29 cellular contexts compared by ENCODE assay signal in the genomic region with DNA sequence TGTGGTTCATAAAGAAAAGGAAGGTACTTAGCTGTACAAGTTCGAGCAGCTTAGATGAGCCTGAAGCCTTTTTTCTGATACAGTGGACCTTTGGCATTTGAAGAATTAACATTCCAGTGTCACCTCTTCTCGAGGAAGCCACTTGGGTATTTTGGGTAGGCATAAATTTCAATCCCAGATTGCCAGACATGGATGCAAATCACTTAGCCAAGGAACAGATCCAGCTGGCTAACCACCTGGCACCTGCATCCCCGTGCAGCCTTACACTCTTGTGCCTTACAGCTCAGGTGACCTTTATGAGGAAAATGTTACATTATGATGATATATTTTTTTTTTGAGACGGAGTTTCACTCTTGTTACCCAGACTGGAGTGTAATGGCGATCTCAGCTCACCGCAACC. TPM values are rescaled to one million over a fixed set of nuclear protein-coding genes. Genes with fewer than 3 reads are reported as not detected.
"Had no signal": no experiment of that assay in that cellular context is flagged by ENCODE, and none has a peak within 500 bp of the region (broad histone marks: within the 10 kb centered on the region; RNA-seq: fewer than 3 reads in every experiment).

No MANE protein-coding gene starts in this region.

- DNase-seq: activated CD4-positive, alpha-beta memory T cell treated with anti-CD3 and anti-CD28 coated beads, Interleukin-2, amount 10 ng/mL, durations not matched to agents 7 days and 5 days; activated CD4-positive, alpha-beta T cell treated with anti-CD3 and anti-CD28 coated beads for 1 hour; activated CD4-positive, alpha-beta T cell treated with anti-CD3 and anti-CD28 coated beads for 36 hours; activated CD4-positive, alpha-beta T cell treated with anti-CD3 and anti-CD28 coated beads for 48 hours; activated CD4-positive, alpha-beta T cell treated with anti-CD3 and anti-CD28 coated beads, Interleukin-2, amount 10 ng/mL, durations not matched to agents 7 days and 5 days; activated CD4-positive, alpha-beta T cell treated with anti-CD3 and anti-CD28 coated beads, Interleukin-2, amount 50 U/mL, for 48 hours; activated CD4-positive, CD25-positive, alpha-beta regulatory T cell; activated CD8-positive, alpha-beta memory T cell treated with anti-CD3 and anti-CD28 coated beads for 24 hours; activated CD8-positive, alpha-beta memory T cell treated with anti-CD3 and anti-CD28 coated beads, Interleukin-2, amount 10 ng/mL, durations not matched to agents 7 days and 5 days; activated CD8-positive, alpha-beta memory T cell treated with anti-CD3 and anti-CD28 coated beads, Interleukin-2, amount 50 U/mL, for 48 hours; activated CD8-positive, alpha-beta T cell treated with anti-CD3 and anti-CD28 coated beads, Interleukin-2, amount 10 ng/mL, durations not matched to agents 7 days and 5 days; activated effector memory CD4-positive, alpha-beta T cell treated with Interleukin-2 at 50 U/mL for 16 hours; activated gamma-delta T cell; activated naive CD4-positive, alpha-beta T cell treated with anti-CD3 and anti-CD28 coated beads, Interleukin-2, amount 10 ng/mL, durations not matched to agents 7 days and 5 days; activated naive CD4-positive, alpha-beta T cell treated with Interleukin-2 at 50 U/mL for 16 hours; activated naive CD8-positive, alpha-beta T cell treated with anti-CD3 and anti-CD28 coated beads, Interleukin-2, amount 10 ng/mL, durations not matched to agents 7 days and 5 days; activated naive CD8-positive, alpha-beta T cell treated with anti-CD3 and anti-CD28 coated beads, Interleukin-2, amount 50 U/mL, for 24 hours; activated T-cell treated with anti-CD3 and anti-CD28 coated beads, Interleukin-2, amount 50 U/mL, for 24 hours; activated T-cell treated with anti-CD3 and anti-CD28 coated beads, Interleukin-2, amount 50 U/mL, for 48 hours; amygdala; anterior cingulate cortex; colonic mucosa; T-helper 2 cell; T-helper 9 cell had no signal

RNA-seq across cellular contexts. Expression of gene ATOH7, which starts 16.0 kb away (rescaled TPM):
- total RNA-seq: activated CD4-positive, alpha-beta memory T cell treated with anti-CD3 and anti-CD28 coated beads, Interleukin-2, amount 10 ng/mL, durations not matched to agents 7 days and 5 days; activated CD4-positive, alpha-beta T cell treated with anti-CD3 and anti-CD28 coated beads for 36 hours; activated CD4-positive, alpha-beta T cell treated with anti-CD3 and anti-CD28 coated beads, Interleukin-2, amount 10 ng/mL, durations not matched to agents 7 days and 5 days; activated CD8-positive, alpha-beta memory T cell treated with anti-CD3 and anti-CD28 coated beads, Interleukin-2, amount 10 ng/mL, durations not matched to agents 7 days and 5 days; activated CD8-positive, alpha-beta T cell treated with anti-CD3 and anti-CD28 coated beads, Interleukin-2, amount 10 ng/mL, durations not matched to agents 7 days and 5 days; activated naive CD8-positive, alpha-beta T cell treated with anti-CD3 and anti-CD28 coated beads, Interleukin-2, amount 10 ng/mL, durations not matched to agents 7 days and 5 days; activated T-helper 2 cell treated with anti-CD3 and anti-CD28 coated beads, Interferon-gamma antibody, Interleukin-2, Interleukin-4, amounts not matched to agents 10 μg/mL and 5 μg/mL and 100 μg/mL, durations not matched to agents 14 hours and 24 hours and 36 hours; ascending aorta; bronchial epithelial cell; cardiac muscle cell; chondrocyte had no signal
